In the genomic region with DNA sequence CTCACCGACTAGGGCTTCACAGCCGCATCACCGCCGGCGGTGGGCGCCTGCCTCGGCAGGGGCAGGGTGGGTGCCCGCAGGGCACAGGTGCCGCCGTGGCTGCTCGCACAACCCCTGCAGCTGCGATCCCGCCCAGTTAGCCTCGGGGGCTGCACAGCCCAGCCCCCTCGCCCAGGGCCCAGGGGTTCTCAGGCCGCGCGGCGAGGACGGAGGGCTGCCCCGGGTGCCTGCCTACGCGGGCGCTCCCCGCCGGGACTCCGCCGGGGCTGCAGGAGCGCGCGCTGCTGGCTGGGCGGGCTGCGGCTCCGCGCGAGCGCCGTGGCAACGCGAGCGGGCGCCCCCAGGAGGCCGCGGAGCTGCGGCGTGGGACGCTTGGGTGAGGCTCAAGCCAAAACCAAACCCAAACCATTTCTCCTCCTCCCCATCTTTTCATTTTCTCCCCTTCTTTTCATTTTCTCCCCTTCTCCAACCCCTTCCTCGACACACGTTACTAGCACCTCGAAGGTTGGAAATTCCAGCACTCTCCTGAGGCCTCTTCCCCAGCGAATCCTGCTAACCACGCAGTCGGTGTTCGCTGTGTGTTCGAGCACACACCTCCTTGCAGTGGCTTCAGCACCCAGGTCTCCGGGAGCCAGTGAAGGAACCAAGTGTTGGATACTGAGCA, we compare ENCODE assay signal across 8 cellular contexts. TPM values are rescaled to one million over a fixed set of nuclear protein-coding genes. Genes with fewer than 3 reads are reported as not detected.
DNase-seq lines count a peak whose midpoint lies in the region; ATAC-seq and TF ChIP-seq lines count a peak whose summit lies in the region.

A gene with protein sequence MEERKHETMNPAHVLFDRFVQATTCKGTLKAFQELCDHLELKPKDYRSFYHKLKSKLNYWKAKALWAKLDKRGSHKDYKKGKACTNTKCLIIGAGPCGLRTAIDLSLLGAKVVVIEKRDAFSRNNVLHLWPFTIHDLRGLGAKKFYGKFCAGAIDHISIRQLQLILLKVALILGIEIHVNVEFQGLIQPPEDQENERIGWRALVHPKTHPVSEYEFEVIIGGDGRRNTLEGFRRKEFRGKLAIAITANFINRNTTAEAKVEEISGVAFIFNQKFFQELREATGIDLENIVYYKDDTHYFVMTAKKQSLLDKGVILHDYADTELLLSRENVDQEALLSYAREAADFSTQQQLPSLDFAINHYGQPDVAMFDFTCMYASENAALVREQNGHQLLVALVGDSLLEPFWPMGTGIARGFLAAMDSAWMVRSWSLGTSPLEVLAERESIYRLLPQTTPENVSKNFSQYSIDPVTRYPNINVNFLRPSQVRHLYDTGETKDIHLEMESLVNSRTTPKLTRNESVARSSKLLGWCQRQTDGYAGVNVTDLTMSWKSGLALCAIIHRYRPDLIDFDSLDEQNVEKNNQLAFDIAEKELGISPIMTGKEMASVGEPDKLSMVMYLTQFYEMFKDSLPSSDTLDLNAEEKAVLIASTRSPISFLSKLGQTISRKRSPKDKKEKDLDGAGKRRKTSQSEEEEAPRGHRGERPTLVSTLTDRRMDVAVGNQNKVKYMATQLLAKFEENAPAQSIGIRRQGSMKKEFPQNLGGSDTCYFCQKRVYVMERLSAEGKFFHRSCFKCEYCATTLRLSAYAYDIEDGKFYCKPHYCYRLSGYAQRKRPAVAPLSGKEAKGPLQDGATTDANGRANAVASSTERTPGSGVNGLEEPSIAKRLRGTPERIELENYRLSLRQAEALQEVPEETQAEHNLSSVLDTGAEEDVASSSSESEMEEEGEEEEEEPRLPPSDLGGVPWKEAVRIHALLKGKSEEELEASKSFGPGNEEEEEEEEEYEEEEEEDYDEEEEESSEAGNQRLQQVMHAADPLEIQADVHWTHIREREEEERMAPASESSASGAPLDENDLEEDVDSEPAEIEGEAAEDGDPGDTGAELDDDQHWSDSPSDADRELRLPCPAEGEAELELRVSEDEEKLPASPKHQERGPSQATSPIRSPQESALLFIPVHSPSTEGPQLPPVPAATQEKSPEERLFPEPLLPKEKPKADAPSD (N-terminal part only) (minus strand): TSS at position 286 of the 664 bp plus-strand sequence. CDS start 117,749 bp downstream, outside the sequence.

- ATAC-seq in GM21367 (IDR thresholded peaks at IDR 0.05; ENCODE audit: unreplicated experiment), result no peak

- H3K4me1 ChIP-seq in osteoblast (ENCODE audit: insufficient read depth, low read length), result peaks cover 18% of the 10 kb centered on the region
- H3K4me1 ChIP-seq in tibial artery, result peaks cover 0 to 34% (median 20%) of the 10 kb centered on the region in 4 donors

- H3K4me2 ChIP-seq in osteoblast (ENCODE audit: insufficient read depth, low read length), result peak within 1 kb of the TSS; percentile 100

- DNase-seq in GM03348 (ENCODE audit: low spot score) (peak; percentile 92), HuH-7.5 (ENCODE audit: low spot score) (peak; percentile 84), SKM-1 treated with dmso at 0.1 percent for 144 hours (lab: John Stamatoyannopoulos, UW; ENCODE audit: unreplicated experiment) (peak; percentile 37), head of caudate nucleus (peak; percentile 24 to 90 (median 81)), osteoblast (ENCODE audit: insufficient read length, low spot score, missing footprints) (peak; percentile 96), tibial artery (peak in 1 of 2 donors; percentile 79)
- DNase-seq in activated naive CD8-positive, alpha-beta T cell treated with anti-CD3 and anti-CD28 coated beads, Interleukin-2, amount 50 U/mL, for 16 hours (ENCODE audit: low read depth, low spot score), result peak; percentile 26

- peak within 1 kb of the TSS; percentile 98 for H2AFZ ChIP-seq in osteoblast (ENCODE audit: low read length)

- H3K4me3 ChIP-seq in osteoblast (ENCODE audit: insufficient read depth, low read length), result peak within 1 kb of the TSS; percentile 76
- peak within 1 kb of the TSS; percentile 73 to 83 for H3K4me3 ChIP-seq in tibial artery

- H3K27me3 ChIP-seq in osteoblast (ENCODE audit: insufficient read depth, low read length), result no peaks in the 10 kb centered on the region
- no peaks in the 10 kb centered on the region for H3K27me3 ChIP-seq in tibial artery

- peak within 1 kb of the TSS; percentile 75 for H3K27ac ChIP-seq in osteoblast (ENCODE audit: low read depth, low read length)
- peak within 1 kb of the TSS; percentile 87 to 92 for H3K27ac ChIP-seq in tibial artery

- intact Hi-C loops in head of caudate nucleus (cut with DNase I), result loop anchor here (2.0 to 10.0 kb wide), 3 partner anchors 50 to 194 kb away; a partner anchor contains a TSS
- intact Hi-C loops in tibial artery (cut with DNase I; ENCODE audit: low total_unique reads), result loop anchor here (5.0 to 10.0 kb wide), 2 partner anchors 50 to 112 kb away; a partner anchor contains a TSS

- H3K36me3 ChIP-seq in osteoblast (ENCODE audit: insufficient read depth, low read length) (no peaks in the 10 kb centered on the region), tibial artery (no peaks in the 10 kb centered on the region)

- peak; percentile 51 for TF ChIP-seq CTCF in osteoblast (IDR thresholded peaks at IDR 0.05; ENCODE audit: extremely low read depth, low read depth, low read length)
- TF ChIP-seq CTCF in tibial artery (IDR thresholded peaks at IDR 0.05), result peak; percentile 50 to 60

- H4K20me1 ChIP-seq in osteoblast (ENCODE audit: insufficient read depth, low read length), result no peaks in the 10 kb centered on the region

- no peaks in the 10 kb centered on the region for H3K9me3 ChIP-seq in osteoblast (ENCODE audit: low read depth, low read length)
- H3K9me3 ChIP-seq in tibial artery, result no peaks in the 10 kb centered on the region

- peaks cover 3% of the 10 kb centered on the region for H3K79me2 ChIP-seq in osteoblast (ENCODE audit: insufficient read depth, low read length)

RNA-seq across cellular contexts. Expression of the gene that starts here (rescaled TPM):
- 35.1 and 39.5 TPM in 2 replicates for total RNA-seq in osteoblast
